In genomic region chr3:8622873-8623725, GRCh38 we compare ENCODE assay signal across 8 cellular contexts. TPM values are rescaled to one million over a fixed set of nuclear protein-coding genes. Genes with fewer than 3 reads are reported as not detected.
DNase-seq lines count a peak whose midpoint lies in the region; ATAC-seq, FAIRE-seq and TF ChIP-seq lines count a peak whose summit lies in the region.

No MANE protein-coding gene starts in this region.

- TF ChIP-seq CTCF in GM12878 (IDR thresholded peaks at IDR 0.05 in 2 of 3, conservative IDR thresholded peaks at IDR 0.05 in 1 of 3; ENCODE audit: control insufficient read depth in 2 of 3, extremely low read depth in 1 of 3, insufficient read depth in 1 of 3, low read depth in 3 of 3, low read length in 3 of 3): peak; percentile 74 to 91 (median 90)

- 13% methylated on average over 25 of the region's 25 CpGs for WGBS in GM12878 (ENCODE audit: insufficient coverage, insufficient replicate concordance, low lambda C conversion rate, missing lambda C conversion rate)

- BruUV-seq in GM12878 (replicated peaks; lab: Mats Ljungman, UMichigan): no TSS peak

- RAD21 ChIA-PET in GM12878 (lab: Charles Lee; ENCODE audit: unreplicated experiment): interaction anchor here (1.3 to 2.4 kb wide), 3 partner anchors 142 to 181 kb away, joined by 4 to 10 read pairs (median 5); no protein-coding TSS in a partner anchor

- ATAC-seq in GM21526 (IDR thresholded peaks at IDR 0.05; ENCODE audit: low FRiP score, unreplicated experiment) (peak; percentile 95), GM12878 (peak; percentile 98)

- no peaks in the 10 kb centered on the region for H3K27me3 ChIP-seq in GM12878 (replicated peaks in 1 of 2; ENCODE audit: control insufficient read depth in 2 of 2, insufficient read depth in 2 of 2, low read length in 1 of 2)

- H3K79me2 ChIP-seq in GM12878 (ENCODE audit: control insufficient read depth, insufficient read depth, low read length): no peaks in the 10 kb centered on the region

- TF ChIP-seq POLR2A in GM12878 (IDR thresholded peaks at IDR 0.05; ENCODE audit: low read depth, low read length): no peak

- H3K4me1 ChIP-seq in GM12878 (ENCODE audit: control insufficient read depth, insufficient read depth, low read length): no peaks in the 10 kb centered on the region

- CTCF ChIA-PET in GM12878 (lab: Yijun Ruan, JAX): interaction anchor here (0.9 to 2.7 kb wide), 9 partner anchors 54 to 298 kb away, joined by 3 to 15 read pairs (median 4); no protein-coding TSS in a partner anchor

- intact Hi-C loops in GM12878 (cut with micrococcal nuclease; ENCODE audit: unreplicated experiment): loop anchor here (1.0 to 10.0 kb wide), 3 partner anchors 118 to 298 kb away; no protein-coding TSS in a partner anchor

- in situ Hi-C loops in GM12878 (cut with MboI): loop anchor here (5.0 kb wide), 1 partner anchor 176 kb away; no protein-coding TSS in a partner anchor

- no peaks in the 10 kb centered on the region for H3K36me3 ChIP-seq in GM12878 (ENCODE audit: control insufficient read depth in 2 of 2, insufficient read depth in 2 of 2, low read length in 1 of 2)

- no peak overlapping the region for H3K4me2 ChIP-seq in GM12878 (ENCODE audit: control insufficient read depth, insufficient read depth)

- peak; percentile 89 for TF ChIP-seq RAD21 in GM12878 (IDR thresholded peaks at IDR 0.05; ENCODE audit: insufficient read depth, low read depth, low read length)

- no peak overlapping the region for H3K27ac ChIP-seq in GM12878 (ENCODE audit: control insufficient read depth, insufficient read depth)

- SMC1A ChIA-PET in GM12878 (lab: Charles Lee; ENCODE audit: uncharacterized antibody, unreplicated experiment): interaction anchor here (0.7 to 4.0 kb wide), 6 partner anchors 65 to 383 kb away, joined by 3 to 20 read pairs (median 6); no protein-coding TSS in a partner anchor

- POLR2A ChIA-PET in GM12878 (lab: Charles Lee): no interaction called here

- no peak for TF ChIP-seq EP300 in GM12878 (IDR thresholded peaks at IDR 0.05; ENCODE audit: borderline replicate concordance in 1 of 2, control insufficient read depth in 1 of 2, low read depth in 2 of 2, low read length in 2 of 2)

- no peaks in the 10 kb centered on the region; the same call in 2 of the 3 replicates for H3K9me3 ChIP-seq in GM12878 (replicated peaks; ENCODE audit: control insufficient read depth, insufficient read depth, low read length)

- DNase-seq in NCI-H1417 (lab: John Stamatoyannopoulos, UW) (peak; percentile 3 to 55 (median 40)), NCI-H1417 treated with DMSO at 0.1 percent for 48 hours (lab: John Stamatoyannopoulos, UW) (no peak), HT-29 (ENCODE audit: low spot score) (peak; percentile 68), SHP77 treated with DMSO at 0.1 percent for 48 hours (lab: John Stamatoyannopoulos, UW) (peak; percentile 51), GM12878 (ENCODE audit: low read depth, low spot score) (no peak), iPS DF 4.7 (ENCODE audit: extremely low read depth, low spot score) (peak; percentile 66), skeletal muscle cell (ENCODE audit: low read depth) (peak; percentile 29)

- H4K20me1 ChIP-seq in GM12878 (ENCODE audit: control insufficient read depth, insufficient read depth): no peaks in the 10 kb centered on the region

- no peak overlapping the region for H2AFZ ChIP-seq in GM12878 (ENCODE audit: control insufficient read depth, low read depth, low read length)

- H3K4me3 ChIP-seq in GM12878 (no peak overlapping the region), skeletal muscle cell (ENCODE audit: low read depth, low read length) (no peak overlapping the region)

- no peak for FAIRE-seq in GM12878 (lab: Jason Lieb, UNC)

- no peak overlapping the region for H3K9ac ChIP-seq in GM12878 (ENCODE audit: control insufficient read depth, insufficient read depth, low read length)

TF ChIP-seq in GM12878, 131 proteins besides CTCF, POLR2A, EP300 and RAD21:
- TF ChIP-seq ZBED1 (IDR thresholded peaks at IDR 0.05; ENCODE audit: borderline replicate concordance) (no peak), SMC3 (IDR thresholded peaks at IDR 0.05; ENCODE audit: borderline replicate concordance, low read length) (peak; percentile 81), SRF (IDR thresholded peaks at IDR 0.05; ENCODE audit: low read depth in 2 of 2, low read length in 2 of 2) (no peak), BHLHE40 (IDR thresholded peaks at IDR 0.05; ENCODE audit: borderline replicate concordance in 1 of 2, low read depth in 2 of 2, low read length in 1 of 2) (peak in 1 of 2 experiments; percentile 21; a peak in 1 of 4 replicates), CREB1 (IDR thresholded peaks at IDR 0.05; ENCODE audit: low read depth) (no peak), CHD2 (IDR thresholded peaks at IDR 0.05; ENCODE audit: borderline replicate concordance, low read depth, low read length) (0 out of 2 replicates have a peak, but pooled peaks have one; percentile 31), NFIC (IDR thresholded peaks at IDR 0.05; ENCODE audit: low read depth, low read length) (no peak), STAT3 (IDR thresholded peaks at IDR 0.05; ENCODE audit: low read depth, low read length) (no peak), KLF5 (IDR thresholded peaks at IDR 0.05; ENCODE audit: partially characterized antibody) (no peak), EED (IDR thresholded peaks at IDR 0.05; ENCODE audit: low read depth) (0 out of 2 replicates have a peak, but pooled peaks have one; percentile 14), RUNX3 (IDR thresholded peaks at IDR 0.05; ENCODE audit: low read length) (peak; percentile 87), YY1 (IDR thresholded peaks at IDR 0.05; ENCODE audit: low read depth, low read length) (peak; percentile 47; the same call in 1 of the 2 replicates), RCOR1 (conservative IDR thresholded peaks at IDR 0.05; ENCODE audit: low read depth, low read length) (no peak), PML (IDR thresholded peaks at IDR 0.05; ENCODE audit: low read length) (no peak), CBFB (IDR thresholded peaks at IDR 0.05; ENCODE audit: low read depth) (peak; percentile 68; the same call in 1 of the 2 replicates)
- TF ChIP-seq, protein P1, sequence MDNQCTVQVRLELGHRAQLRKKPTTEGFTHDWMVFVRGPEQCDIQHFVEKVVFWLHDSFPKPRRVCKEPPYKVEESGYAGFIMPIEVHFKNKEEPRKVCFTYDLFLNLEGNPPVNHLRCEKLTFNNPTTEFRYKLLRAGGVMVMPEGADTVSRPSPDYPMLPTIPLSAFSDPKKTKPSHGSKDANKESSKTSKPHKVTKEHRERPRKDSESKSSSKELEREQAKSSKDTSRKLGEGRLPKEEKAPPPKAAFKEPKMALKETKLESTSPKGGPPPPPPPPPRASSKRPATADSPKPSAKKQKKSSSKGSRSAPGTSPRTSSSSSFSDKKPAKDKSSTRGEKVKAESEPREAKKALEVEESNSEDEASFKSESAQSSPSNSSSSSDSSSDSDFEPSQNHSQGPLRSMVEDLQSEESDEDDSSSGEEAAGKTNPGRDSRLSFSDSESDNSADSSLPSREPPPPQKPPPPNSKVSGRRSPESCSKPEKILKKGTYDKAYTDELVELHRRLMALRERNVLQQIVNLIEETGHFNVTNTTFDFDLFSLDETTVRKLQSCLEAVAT (IDR thresholded peaks at IDR 0.05): no peak

RNA-seq across cellular contexts. Expression of gene SSUH2, which starts 21.5 kb away (rescaled TPM):
- total RNA-seq in HT-29 (2014; rRNA removed; shearing (Covaris generic)): 0.08 and 0.10 TPM in 2 replicates
- 0.56 and 1.2 TPM in 2 replicates for total RNA-seq in GM12878 (2013; cell fraction: nucleolus; rRNA removed)
- total RNA-seq in GM12878 (2014; rRNA removed): not detected in 2 replicates
- total RNA-seq in GM12878 (2014; rRNA removed; fragmentation: Illumina TruSeq; extraction: Trizol): not detected in 2 replicates
- not detected in 2 replicates for total RNA-seq in GM12878 (2021)
- not detected for polyA plus RNA-seq in GM12878 (2011; ENCODE audit: low read depth)
- polyA plus RNA-seq in GM12878 (2011; rRNA removed): 0.09 and 0.26 TPM in 2 replicates
- 0.13 and 0.16 TPM in 2 replicates for polyA plus RNA-seq in GM12878 (2011; cell fraction: cytosol; rRNA removed)
- polyA plus RNA-seq in GM12878 (2011; cell fraction: nucleus; rRNA removed): 1.8 and 2.1 TPM in 2 replicates
- 0.08 TPM in 1 of 2 replicates, not detected in the other for polyA plus RNA-seq in GM12878 (2012)
- not detected in 2 replicates for polyA plus RNA-seq in GM12878 (2014; fragmentation: Illumina TruSeq; extraction: Trizol)
- not detected for polyA plus RNA-seq in GM12878 (2014; fragmentation: Nextera tagmentation; extraction: Ambion mirVana)
- 0.09 and 0.10 TPM in 2 replicates for polyA plus RNA-seq in GM12878 (2014; rRNA removed)
- not detected for polyA plus RNA-seq in GM12878 (2016; fragmentation: Nextera tagmentation; extraction: Ambion mirVana)
- polyA minus RNA-seq in GM12878 (2011; rRNA and poly(A)+ RNA removed): 0.36 and 0.51 TPM in 2 replicates
- not detected in 2 replicates for polyA minus RNA-seq in GM12878 (2011; cell fraction: cytosol; rRNA and poly(A)+ RNA removed)
- 0.60 and 0.77 TPM in 2 replicates for polyA minus RNA-seq in GM12878 (2011; cell fraction: nucleus; rRNA and poly(A)+ RNA removed)

Comparison
In these comparisons a context has a peak if more than half of its experiments do, and no peak if none do; other contexts are left out.
1. DNase-seq: peak in NCI-H1417 (3 of 3), HT-29 (single experiment), SHP77 treated with DMSO at 0.1 percent for 48 hours (single experiment), iPS DF 4.7 (single experiment) and skeletal muscle cell (single experiment); none in NCI-H1417 treated with DMSO at 0.1 percent for 48 hours (single experiment) and GM12878 (single experiment).